7 cellular contexts compared by ENCODE assay signal in the genomic region with DNA sequence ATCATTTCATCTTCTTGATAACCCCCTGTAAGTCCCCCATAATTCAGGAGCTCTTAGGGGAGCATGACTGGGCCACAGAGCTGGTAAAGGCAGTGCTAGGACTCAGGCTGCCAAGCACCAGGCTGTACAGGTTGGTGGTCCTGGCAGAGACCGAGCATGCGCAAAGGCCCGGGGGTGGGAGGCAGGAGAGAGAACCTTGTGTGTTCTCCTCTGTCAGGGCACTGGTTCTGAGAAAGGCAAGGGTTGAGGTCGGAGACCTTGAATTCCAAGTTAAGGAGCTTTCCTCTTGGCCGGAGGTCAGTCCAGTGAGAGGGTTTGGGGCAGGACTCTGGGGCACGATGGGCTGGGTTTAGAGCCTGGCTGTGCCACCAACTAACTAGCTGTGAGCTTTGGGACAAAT. TPM values are rescaled to one million over a fixed set of nuclear protein-coding genes. Genes with fewer than 3 reads are reported as not detected.
"Had no signal": no experiment of that assay in that cellular context is flagged by ENCODE, and none has a peak within 500 bp of the region (broad histone marks: within the 10 kb centered on the region; RNA-seq: fewer than 3 reads in every experiment).

No MANE protein-coding gene starts in this region.

- H2AFZ ChIP-seq: GM23248 had no signal

- H3K27ac ChIP-seq: GM23248, HL-60 had no signal

- H3K36me3 Mint-ChIP-seq: IgD-negative memory B cell had no signal

- H3K4me3 Mint-ChIP-seq: IgD-negative memory B cell had no signal

- H3K9ac ChIP-seq: GM23248 had no signal

- H3K4me1 ChIP-seq: HAP-1 had no signal

- H3K4me3 ChIP-seq: GM23248, HAP-1 had no signal

- H3K9me3 ChIP-seq: HAP-1 had no signal

- H3K27ac Mint-ChIP-seq: IgD-negative memory B cell had no signal

- DNase-seq: GM23248, GOT3, H7 had no signal

- H3K36me3 ChIP-seq: HAP-1 had no signal

RNA-seq across cellular contexts. Expression of gene PADI3, which starts 23.2 kb away (rescaled TPM):
- total RNA-seq: GM23248, HepG2 had no signal
- polyA plus RNA-seq: GM23248, HepG2, IgD-negative memory B cell had no signal

RNA-seq across cellular contexts. Expression of gene PADI4, which starts 35.9 kb away (rescaled TPM):
- total RNA-seq: GM23248 had no signal
- polyA plus RNA-seq: GM23248 had no signal
